8 cellular contexts compared by ENCODE assay signal in the genomic region with DNA sequence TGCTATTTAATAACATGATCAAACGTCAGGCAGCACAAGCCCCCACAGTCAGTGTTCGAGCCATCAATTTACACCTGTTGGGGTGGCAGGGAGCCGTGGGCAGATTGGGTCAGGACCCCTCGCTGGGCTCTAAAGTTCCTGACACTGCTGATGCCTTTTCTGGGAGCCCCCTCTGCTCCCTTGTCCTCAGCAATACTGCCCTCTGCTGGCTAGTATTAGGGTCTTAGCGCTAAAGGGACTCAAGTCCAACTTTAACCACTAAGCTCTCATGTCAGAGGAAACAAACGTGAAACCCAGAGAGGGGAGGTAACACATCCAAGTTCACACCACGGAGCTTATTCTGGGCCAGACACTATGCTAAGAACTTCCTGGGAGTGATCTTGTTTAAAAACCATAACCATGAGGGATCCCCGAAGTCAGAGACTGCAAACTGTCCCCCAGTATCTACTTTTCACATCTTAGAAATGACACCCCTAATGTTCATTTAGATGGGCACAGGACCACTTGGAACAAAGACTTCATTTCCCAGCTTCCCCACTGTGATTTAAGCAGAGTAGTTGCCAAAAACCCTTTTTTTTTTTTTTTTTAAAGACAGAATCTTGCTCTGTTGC. TPM values are rescaled to one million over a fixed set of nuclear protein-coding genes. Genes with fewer than 3 reads are reported as not detected.
DNase-seq lines count a peak whose midpoint lies in the region; ATAC-seq and TF ChIP-seq lines count a peak whose summit lies in the region.

No MANE protein-coding gene starts in this region.

- POLR2A ChIA-PET in AG04450 (lab: Yijun Ruan, JAX): interaction anchor here (0.7 kb wide), 1 partner anchor 460 kb away, joined by 4 read pairs; no protein-coding TSS in a partner anchor
- POLR2A ChIA-PET in GM10248 (lab: Yijun Ruan, JAX): interaction anchor here (0.8 kb wide), 1 partner anchor 463 kb away, joined by 3 read pairs; no protein-coding TSS in a partner anchor

- H2BK12ac ChIP-seq in trophoblast cell (ENCODE audit: low read length): no peak overlapping the region

- DNase-seq in AG04450 (ENCODE audit: low read depth, low spot score): peak; percentile 52
- DNase-seq in GM10248 (ENCODE audit: extremely low spot score): peak; percentile 77
- DNase-seq in NCI-H1092 treated with DMSO at 0.1 percent for 48 hours (lab: John Stamatoyannopoulos, UW): peak; percentile 50
- peak; percentile 85 for DNase-seq in WERI-Rb-1
- DNase-seq in fibroblast of villous mesenchyme (ENCODE audit: low read depth): peak; percentile 76
- peak; percentile 11 to 77 for DNase-seq in trophoblast cell
- DNase-seq in NCI-H2081 treated with DMSO at 0.1 percent for 48 hours (lab: John Stamatoyannopoulos, UW): no peak

- H3K36me3 ChIP-seq in WERI-Rb-1: peaks cover 52% of the 10 kb centered on the region
- peaks cover 8 to 15% of the 10 kb centered on the region in 2 experiments for H3K36me3 ChIP-seq in trophoblast cell (ENCODE audit: control insufficient read depth in 1 of 2, insufficient read depth in 2 of 2, low read length in 2 of 2)

- peaks cover 0 to 2% of the 10 kb centered on the region in 2 experiments for H3K4me1 ChIP-seq in trophoblast cell (ENCODE audit: control insufficient read depth in 1 of 2, insufficient read depth in 2 of 2, low read length in 2 of 2)

- H2AK5ac ChIP-seq in trophoblast cell (ENCODE audit: low read length): no peak overlapping the region

- no peak overlapping the region for H4K91ac ChIP-seq in trophoblast cell (ENCODE audit: low read depth, low read length)

- no peak overlapping the region for H4K12ac ChIP-seq in trophoblast cell (ENCODE audit: low read depth, low read length)

- no peaks in the 10 kb centered on the region for H3K27me3 ChIP-seq in AG04450 (ENCODE audit: control insufficient read depth, insufficient read depth, low read length)
- no peaks in the 10 kb centered on the region for H3K27me3 ChIP-seq in WERI-Rb-1 (ENCODE audit: insufficient read depth, low read depth, severe bottlenecking)
- no peaks in the 10 kb centered on the region for H3K27me3 ChIP-seq in trophoblast cell (ENCODE audit: insufficient read depth, low read length)

- H3K79me1 ChIP-seq in trophoblast cell (ENCODE audit: low read length): no peaks in the 10 kb centered on the region

- no peak overlapping the region for H2AFZ ChIP-seq in trophoblast cell (ENCODE audit: insufficient read depth, low read length, poor library complexity)

- no peak overlapping the region for H4K8ac ChIP-seq in trophoblast cell (ENCODE audit: low read depth, low read length)

- H3K9me3 ChIP-seq in AG04450 (ENCODE audit: control insufficient read depth, insufficient read depth, low read length): peaks cover under 1% of the 10 kb centered on the region; the same call in 1 of the 2 replicates
- no peaks in the 10 kb centered on the region for H3K9me3 ChIP-seq in WERI-Rb-1 (ENCODE audit: severe bottlenecking)
- no peaks in the 10 kb centered on the region for H3K9me3 ChIP-seq in trophoblast cell (ENCODE audit: insufficient read depth, low read depth, low read length)

- peak; percentile 89 for TF ChIP-seq CTCF in AG04450 (IDR thresholded peaks at IDR 0.05; ENCODE audit: low read depth, low read length)
- TF ChIP-seq CTCF in GM10248 (IDR thresholded peaks at IDR 0.05; ENCODE audit: control extremely low read depth, extremely low read depth, low read depth, missing control alignments): peak; percentile 77
- peak; percentile 86 for TF ChIP-seq CTCF in WERI-Rb-1 (IDR thresholded peaks at IDR 0.05; ENCODE audit: low read depth, low read length)
- peak; percentile 87 for TF ChIP-seq CTCF in fibroblast of villous mesenchyme (IDR thresholded peaks at IDR 0.05; ENCODE audit: insufficient read depth, low read depth, low read length)

- H3K18ac ChIP-seq in trophoblast cell (ENCODE audit: low read length): no peak overlapping the region

- CTCF ChIA-PET in AG04450 (lab: Charles Lee) (interaction anchor here (0.6 to 6.1 kb wide), 96 partner anchors 9 to 1525 kb away, joined by 3 to 197 read pairs (median 4); partner anchors contain the start of genes GALNT12 and TRIM14), GM10248 (lab: Yijun Ruan, JAX) (interaction anchor here (0.5 to 6.7 kb wide), 50 partner anchors 10 to 1079 kb away, joined by 3 to 111 read pairs (median 4); partner anchors contain the start of genes ANKS6, TBC1D2, TRMO and XPA)

- WGBS in trophoblast cell (ENCODE audit: extremely low coverage, insufficient coverage, insufficient read length): no CpG with 5 or more reads among the region's 8 CpGs

- H3K23ac ChIP-seq in trophoblast cell (ENCODE audit: low read length): no peak overlapping the region

- no peak overlapping the region for H2BK120ac ChIP-seq in trophoblast cell (ENCODE audit: insufficient read depth, low read length, poor library complexity)

- H3K4ac ChIP-seq in trophoblast cell (ENCODE audit: low read depth, low read length): no peak overlapping the region

- H3K27ac ChIP-seq in AG04450 (ENCODE audit: low read depth, low read length) (no peak overlapping the region), WERI-Rb-1 (no peak overlapping the region), trophoblast cell (ENCODE audit: low read depth, low read length) (no peak overlapping the region)

- H3K4me2 ChIP-seq in trophoblast cell (ENCODE audit: low read length): no peak overlapping the region

- no peak overlapping the region for H3K9ac ChIP-seq in trophoblast cell (ENCODE audit: low read length)

- ATAC-seq in GM18858 (IDR thresholded peaks at IDR 0.05; ENCODE audit: unreplicated experiment): no peak

- H3K79me2 ChIP-seq in trophoblast cell (ENCODE audit: control insufficient read depth, insufficient read depth, low read length, poor library complexity): no peaks in the 10 kb centered on the region

- no peak overlapping the region for H3K14ac ChIP-seq in trophoblast cell (ENCODE audit: low read length)

- no peak overlapping the region for H2BK5ac ChIP-seq in trophoblast cell (ENCODE audit: low read depth, low read length, poor library complexity)

- H3K4me3 ChIP-seq in AG04450 (ENCODE audit: low read depth, low read length): no peak overlapping the region
- H3K4me3 ChIP-seq in WERI-Rb-1 (ENCODE audit: low read depth, low read length): no peak overlapping the region
- H3K4me3 ChIP-seq in fibroblast of villous mesenchyme (ENCODE audit: low read depth, low read length): no peak overlapping the region
- H3K4me3 ChIP-seq in trophoblast cell (ENCODE audit: low read depth, low read length): no peak overlapping the region

RNA-seq across cellular contexts. Expression of gene ANKS6, which starts 20.4 kb away (rescaled TPM):
- polyA plus RNA-seq in AG04450 (2011; rRNA removed): 10.5 and 12.4 TPM in 2 replicates
- polyA minus RNA-seq in AG04450 (2011; rRNA and poly(A)+ RNA removed): 10.4 and 12.1 TPM in 2 replicates
- 6.9 and 16.4 TPM in 2 replicates for total RNA-seq in fibroblast of villous mesenchyme
- polyA plus RNA-seq in trophoblast cell (2013): 12.1 TPM in 2 replicates

RNA-seq across cellular contexts. Expression of gene GALNT12, which starts 31.5 kb away (rescaled TPM):
- 2.8 and 4.2 TPM in 2 replicates for polyA plus RNA-seq in AG04450 (2011; rRNA removed)
- polyA minus RNA-seq in AG04450 (2011; rRNA and poly(A)+ RNA removed): 1.4 and 1.7 TPM in 2 replicates
- total RNA-seq in fibroblast of villous mesenchyme: 1.3 and 4.5 TPM in 2 replicates
- 3.4 and 3.7 TPM in 2 replicates for polyA plus RNA-seq in trophoblast cell (2013)
